In the genomic region with DNA sequence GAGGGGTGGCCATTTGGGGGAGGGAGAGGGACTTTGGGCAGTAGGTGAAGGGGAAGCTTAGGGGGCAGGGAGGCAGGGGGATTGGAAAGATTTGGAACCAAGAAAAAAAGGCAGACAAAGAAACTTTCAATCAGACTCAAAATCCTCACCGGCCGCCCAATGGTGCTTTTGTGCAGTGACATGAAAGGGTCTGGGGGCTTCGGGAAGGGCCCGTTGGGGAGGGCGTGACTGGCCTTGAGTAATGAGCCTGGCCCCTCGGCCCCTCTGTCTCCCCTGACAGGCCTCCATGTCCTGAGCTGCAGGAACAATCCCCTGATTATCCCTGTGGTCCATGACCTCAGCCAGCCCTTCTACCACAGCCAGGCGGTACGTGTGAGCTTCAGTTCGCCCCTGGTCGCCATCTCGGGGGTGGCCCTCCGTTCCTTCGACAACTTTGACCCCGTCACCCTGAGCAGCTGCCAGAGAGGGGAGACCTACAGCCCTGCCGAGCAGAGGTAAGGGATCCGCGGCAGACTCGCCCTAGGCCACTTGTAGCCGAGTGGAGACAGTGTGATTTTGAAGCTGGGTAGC, we compare ENCODE assay signal across 15 cellular contexts.
DNase-seq lines count a peak whose midpoint lies in the region; TF ChIP-seq lines count a peak whose summit lies in the region.
"Had no signal": no experiment of that assay in that cellular context is flagged by ENCODE, and none has a peak within 500 bp of the region (broad histone marks: within the 10 kb centered on the region; RNA-seq: fewer than 3 reads in every experiment).

No MANE protein-coding gene starts in this region.

- H3K18ac ChIP-seq in mesendoderm (ENCODE audit: low read length): no peak overlapping the region

- H3K56ac ChIP-seq in mesendoderm (ENCODE audit: low read length): no peak overlapping the region

- H3K27me3 ChIP-seq in WERI-Rb-1 (ENCODE audit: insufficient read depth, low read depth, severe bottlenecking) (no peaks in the 10 kb centered on the region), ectodermal cell (ENCODE audit: control insufficient read depth, insufficient read depth, low read length, poor library complexity, severe bottlenecking) (peaks cover 56% of the 10 kb centered on the region), mesendoderm (ENCODE audit: insufficient read depth, low read length, poor library complexity) (no peaks in the 10 kb centered on the region), Karpas-422 (ENCODE audit: low read length) (no peaks in the 10 kb centered on the region)
- H3K27me3 ChIP-seq: BE2C had no signal

- H3K36me3 Mint-ChIP-seq in nephron progenitor cell (ENCODE audit: low read depth) (peaks cover 13% of the 10 kb centered on the region), osteocyte (ENCODE audit: unreplicated experiment) (peaks cover 67% of the 10 kb centered on the region)
- H3K36me3 Mint-ChIP-seq: CD4-positive, alpha-beta memory T cell; IgD-negative memory B cell had no signal

- no peak overlapping the region for H4K8ac ChIP-seq in mesendoderm (ENCODE audit: low read depth, low read length)

- H3K23ac ChIP-seq in mesendoderm (ENCODE audit: low read length): no peak overlapping the region

- H3K36me3 ChIP-seq in WERI-Rb-1 (no peaks in the 10 kb centered on the region), ectodermal cell (ENCODE audit: control insufficient read depth, insufficient read depth, low read length) (no peaks in the 10 kb centered on the region), mesendoderm (ENCODE audit: control insufficient read depth, insufficient read depth, low read length) (no peaks in the 10 kb centered on the region), Karpas-422 (ENCODE audit: insufficient read depth, low read length) (no peaks in the 10 kb centered on the region)

- no peak overlapping the region for H3K4ac ChIP-seq in mesendoderm (ENCODE audit: low read depth, low read length)

- TF ChIP-seq CTCF in WERI-Rb-1 (IDR thresholded peaks at IDR 0.05; ENCODE audit: low read depth, low read length): no peak
- TF ChIP-seq CTCF in nephron progenitor cell (IDR thresholded peaks at IDR 0.05): no peak
- no peak for TF ChIP-seq CTCF in osteocyte (IDR thresholded peaks at IDR 0.05)

- 39 to 44% methylated on average over 19 of the region's 19 CpGs for WGBS in ectodermal cell, 2 experiments
- no CpG with 5 or more reads among the region's 19 CpGs for WGBS in mesendoderm (ENCODE audit: extremely low coverage, insufficient coverage, low lambda C conversion rate)

- H3K4me1 ChIP-seq in ectodermal cell (ENCODE audit: control insufficient read depth, insufficient read depth, low read length) (peaks cover 45% of the 10 kb centered on the region), mesendoderm (ENCODE audit: control insufficient read depth, low read depth, low read length) (peaks cover 3% of the 10 kb centered on the region), Karpas-422 (ENCODE audit: low read length) (no peaks in the 10 kb centered on the region)
- H3K4me1 ChIP-seq: BE2C had no signal

- H3K79me2 ChIP-seq in mesendoderm (ENCODE audit: control insufficient read depth, insufficient read depth, low read length): no peaks in the 10 kb centered on the region
- no peaks in the 10 kb centered on the region for H3K79me2 ChIP-seq in Karpas-422 (ENCODE audit: low read length)

- peaks cover 17% of the 10 kb centered on the region for H3K27me3 Mint-ChIP-seq in nephron progenitor cell (ENCODE audit: low read depth, poor library complexity)
- no peaks in the 10 kb centered on the region for H3K27me3 Mint-ChIP-seq in osteocyte (ENCODE audit: unreplicated experiment)

- H3K4me3 Mint-ChIP-seq in nephron progenitor cell: no peak overlapping the region
- H3K4me3 Mint-ChIP-seq in osteocyte (ENCODE audit: unreplicated experiment): no peak overlapping the region
- H3K4me3 Mint-ChIP-seq: CD4-positive, alpha-beta memory T cell; IgD-negative memory B cell had no signal

- H3K9ac ChIP-seq in mesendoderm (ENCODE audit: low read length) (no peak overlapping the region), Karpas-422 (ENCODE audit: low read length) (no peak overlapping the region)

- H3K27ac Mint-ChIP-seq in nephron progenitor cell (no peak overlapping the region), osteocyte (ENCODE audit: unreplicated experiment) (peak overlapping the region; percentile 51)
- H3K27ac Mint-ChIP-seq: CD4-positive, alpha-beta memory T cell; IgD-negative memory B cell had no signal

- no peak overlapping the region for H2BK5ac ChIP-seq in mesendoderm (ENCODE audit: low read length)

- H3K4me2 ChIP-seq in mesendoderm (ENCODE audit: low read length) (no peak overlapping the region), Karpas-422 (ENCODE audit: low read depth, low read length, poor library complexity, severe bottlenecking) (no peak overlapping the region)
- H3K4me2 ChIP-seq: A549 had no signal

- H2AFZ ChIP-seq in Karpas-422 (ENCODE audit: low read length): no peak overlapping the region

- no peak overlapping the region for H2BK15ac ChIP-seq in mesendoderm (replicated peaks; ENCODE audit: low read depth)

- peaks cover 59% of the 10 kb centered on the region for H3K4me1 Mint-ChIP-seq in nephron progenitor cell
- peaks cover 43% of the 10 kb centered on the region for H3K4me1 Mint-ChIP-seq in osteocyte (ENCODE audit: unreplicated experiment)
- H3K4me1 Mint-ChIP-seq: CD4-positive, alpha-beta memory T cell; IgD-negative memory B cell had no signal

- H4K5ac ChIP-seq in mesendoderm (ENCODE audit: low read length): no peak overlapping the region

- no peak overlapping the region for H2BK120ac ChIP-seq in mesendoderm (ENCODE audit: low read depth, low read length)

- H3K27ac ChIP-seq in WERI-Rb-1 (0 out of 2 replicates have a peak overlapping the region, but pooled peaks have one; percentile 6), ectodermal cell (ENCODE audit: insufficient read depth, low read depth, low read length, poor library complexity, severe bottlenecking) (peak overlapping the region; percentile 30), mesendoderm (ENCODE audit: low read depth, low read length) (no peak overlapping the region), Karpas-422 (ENCODE audit: low read length) (no peak overlapping the region)
- H3K27ac ChIP-seq: C4-2B had no signal

- H3K4me3 ChIP-seq in WERI-Rb-1 (ENCODE audit: low read depth, low read length) (peak overlapping the region; percentile 18), ectodermal cell (ENCODE audit: insufficient read depth, low read depth, low read length) (no peak overlapping the region), mesendoderm (ENCODE audit: low read length) (no peak overlapping the region), Karpas-422 (ENCODE audit: low read length) (no peak overlapping the region)
- H3K4me3 ChIP-seq: A549 had no signal

- H3K9me2 ChIP-seq in Karpas-422 (replicated peaks; ENCODE audit: insufficient read depth, low read length): no peaks in the 10 kb centered on the region

- H4K20me1 ChIP-seq in Karpas-422 (ENCODE audit: insufficient read depth, low read depth, low read length): no peaks in the 10 kb centered on the region

- no peaks in the 10 kb centered on the region for H3K79me1 ChIP-seq in mesendoderm (ENCODE audit: low read length)

- H3K9me3 Mint-ChIP-seq in nephron progenitor cell (no peaks in the 10 kb centered on the region), osteocyte (ENCODE audit: unreplicated experiment) (no peaks in the 10 kb centered on the region)

- H3K9me3 ChIP-seq in WERI-Rb-1 (ENCODE audit: severe bottlenecking) (no peaks in the 10 kb centered on the region), ectodermal cell (ENCODE audit: control insufficient read depth, low read length) (no peaks in the 10 kb centered on the region), Karpas-422 (ENCODE audit: low read length) (no peaks in the 10 kb centered on the region)
- H3K9me3 ChIP-seq: A549, BE2C had no signal

- peak; percentile 70 for DNase-seq in WERI-Rb-1
- DNase-seq in nephron progenitor cell: peak; percentile 22
- DNase-seq in osteocyte (ENCODE audit: extremely low spot score, unreplicated experiment): no peak
- no peak for DNase-seq in mesendoderm
- no peak for DNase-seq in DMS79 treated with DMSO at 0.1 percent for 48 hours (lab: John Stamatoyannopoulos, UW)
- no peak for DNase-seq in Karpas-422
- no peak for DNase-seq in HT-29 (ENCODE audit: low spot score)
- DNase-seq: BE2C; CD4-positive, alpha-beta memory T cell; DMS79; EL had no signal

- H2AK5ac ChIP-seq in mesendoderm (ENCODE audit: low read length): no peak overlapping the region

Comparison
In these comparisons a context has a peak if more than half of its experiments do, and no peak if none do; other contexts are left out.
1. DNase-seq: peak in WERI-Rb-1 (single experiment) and nephron progenitor cell (single experiment); none in osteocyte (single experiment), mesendoderm (single experiment), DMS79 treated with DMSO at 0.1 percent for 48 hours (single experiment), Karpas-422 (single experiment) and HT-29 (single experiment).
2. H3K27ac ChIP-seq: peak in WERI-Rb-1 (single experiment) and ectodermal cell (single experiment); none in mesendoderm (single experiment) and Karpas-422 (single experiment).